Comparison of ENCODE assay signal across 12 cellular contexts in genomic region chr4:38757945-38758344, GRCh38. TPM values are rescaled to one million over a fixed set of nuclear protein-coding genes. Genes with fewer than 3 reads are reported as not detected.
DNase-seq lines count a peak whose midpoint lies in the region; ATAC-seq and TF ChIP-seq lines count a peak whose summit lies in the region.
"Had no signal": no experiment of that assay in that cellular context is flagged by ENCODE, and none has a peak within 500 bp of the region (broad histone marks: within the 10 kb centered on the region; RNA-seq: fewer than 3 reads in every experiment).

No MANE protein-coding gene starts in this region.

- DNase-seq in A673 (ENCODE audit: low spot score): no peak
- DNase-seq in RPMI8226: peak; percentile 49
- DNase-seq in islet precursor cell: peak; percentile 72
- no peak for DNase-seq in activated CD8-positive, alpha-beta memory T cell treated with anti-CD3 and anti-CD28 coated beads, Interleukin-2, amount 10 ng/mL, durations not matched to agents 7 days and 5 days
- no peak for DNase-seq in SIG-M5 (lab: John Stamatoyannopoulos, UW)
- no peak for DNase-seq in globus pallidus (ENCODE audit: low spot score)
- DNase-seq: DMS79 treated with DMSO at 0.1 percent for 48 hours, natural killer cell, NCI-H446 treated with DMSO at 0.1 percent for 48 hours had no signal

- H3K36me3 Mint-ChIP-seq in activated CD8-positive, alpha-beta memory T cell treated with anti-CD3 and anti-CD28 coated beads, Interleukin-2, amount 10 ng/mL, durations not matched to agents 7 days and 5 days: no peaks in the 10 kb centered on the region
- H3K36me3 Mint-ChIP-seq: natural killer cell had no signal

- no TSS peak for BruUV-seq in A673 (replicated peaks; lab: Mats Ljungman, UMichigan)

- peaks cover 5% of the 10 kb centered on the region for H3K4me1 Mint-ChIP-seq in activated CD8-positive, alpha-beta memory T cell treated with anti-CD3 and anti-CD28 coated beads, Interleukin-2, amount 10 ng/mL, durations not matched to agents 7 days and 5 days

- H3K9me3 ChIP-seq in A673 (ENCODE audit: low read depth, low read length, poor library complexity, severe bottlenecking): no peaks in the 10 kb centered on the region

- peaks cover 4% of the 10 kb centered on the region for H3K4me1 ChIP-seq in A673 (ENCODE audit: insufficient read depth, low read length, poor library complexity, severe bottlenecking)

- no peak overlapping the region for H3K27ac ChIP-seq in A673 (ENCODE audit: low read depth, low read length, poor library complexity, severe bottlenecking)
- H3K27ac ChIP-seq: HL-60 had no signal

- H3K4me3 Mint-ChIP-seq in activated CD8-positive, alpha-beta memory T cell treated with anti-CD3 and anti-CD28 coated beads, Interleukin-2, amount 10 ng/mL, durations not matched to agents 7 days and 5 days: no peak overlapping the region
- H3K4me3 Mint-ChIP-seq: natural killer cell had no signal

- CTCF ChIA-PET in A673 (lab: Charles Lee): no interaction called here
- CTCF ChIA-PET in activated CD8-positive, alpha-beta memory T cell treated with anti-CD3 and anti-CD28 coated beads, Interleukin-2, amount 10 ng/mL, durations not matched to agents 7 days and 5 days (lab: Charles Lee): interaction anchor here (0.7 to 6.3 kb wide), 9 partner anchors 13 to 1076 kb away, joined by 3 to 58 read pairs (median 15); partner anchors contain the start of genes TLR1, TLR10 and TLR6

- no peaks in the 10 kb centered on the region for H3K27me3 ChIP-seq in A673 (replicated peaks; ENCODE audit: insufficient read depth, low read depth, low read length, poor library complexity)

- ATAC-seq in GM18505 (IDR thresholded peaks at IDR 0.05; ENCODE audit: unreplicated experiment): no peak
- ATAC-seq in activated CD8-positive, alpha-beta memory T cell treated with anti-CD3 and anti-CD28 coated beads, Interleukin-2, amount 10 ng/mL, durations not matched to agents 7 days and 5 days: no peak
- ATAC-seq: natural killer cell had no signal

- no peaks in the 10 kb centered on the region for H3K36me3 ChIP-seq in A673 (ENCODE audit: insufficient read depth, low read length, poor library complexity, severe bottlenecking)

- H3K9me3 Mint-ChIP-seq in activated CD8-positive, alpha-beta memory T cell treated with anti-CD3 and anti-CD28 coated beads, Interleukin-2, amount 10 ng/mL, durations not matched to agents 7 days and 5 days (ENCODE audit: low read depth): no peaks in the 10 kb centered on the region
- H3K9me3 Mint-ChIP-seq: natural killer cell had no signal

- H3K27me3 Mint-ChIP-seq in activated CD8-positive, alpha-beta memory T cell treated with anti-CD3 and anti-CD28 coated beads, Interleukin-2, amount 10 ng/mL, durations not matched to agents 7 days and 5 days: peaks cover 11% of the 10 kb centered on the region

- intact Hi-C loops in A673 (cut with micrococcal nuclease; ENCODE audit: unreplicated experiment): loop anchor here (2.0 to 5.0 kb wide), 2 partner anchors 99 to 379 kb away; partner anchors contain the start of gene TLR6

- POLR2A ChIA-PET in A673 (lab: Charles Lee; ENCODE audit: low non-redundant PET): no interaction called here

- no peak for TF ChIP-seq POLR2A in GM18505 (IDR thresholded peaks at IDR 0.05; ENCODE audit: borderline replicate concordance, extremely low read depth, insufficient read depth, insufficient read length)

- no peak overlapping the region for H3K4me3 ChIP-seq in A673 (ENCODE audit: low read depth, low read length, poor library complexity, severe bottlenecking)

- TF ChIP-seq CTCF in A673 (conservative IDR thresholded peaks at IDR 0.05; ENCODE audit: low read depth, low read length) (peak; percentile 26; the same call in 1 of the 2 replicates), GM12872 (IDR thresholded peaks at IDR 0.05; ENCODE audit: insufficient read depth, low read depth, low read length) (peak; percentile 57)

- H3K27ac Mint-ChIP-seq in activated CD8-positive, alpha-beta memory T cell treated with anti-CD3 and anti-CD28 coated beads, Interleukin-2, amount 10 ng/mL, durations not matched to agents 7 days and 5 days: no peak overlapping the region
- H3K27ac Mint-ChIP-seq: natural killer cell had no signal

RNA-seq across cellular contexts. Expression of gene TLR10, which starts 24.8 kb away (rescaled TPM):
- total RNA-seq in A673 (2021): not detected in 2 replicates
- total RNA-seq in activated CD8-positive, alpha-beta memory T cell treated with anti-CD3 and anti-CD28 coated beads, Interleukin-2, amount 10 ng/mL, durations not matched to agents 7 days and 5 days: under 1 TPM in 1 of 2 experiments, not detected in 1; 0.09 TPM

RNA-seq across cellular contexts. Expression of gene TLR1, which starts 46.6 kb away (rescaled TPM):
- 0.15 and 0.37 TPM in 2 replicates for total RNA-seq in A673 (2021)
- 1 to 10 TPM; 3.2 to 5.3 TPM for total RNA-seq in activated CD8-positive, alpha-beta memory T cell treated with anti-CD3 and anti-CD28 coated beads, Interleukin-2, amount 10 ng/mL, durations not matched to agents 7 days and 5 days

Comparison
In these comparisons a context has a peak if more than half of its experiments do, and no peak if none do; other contexts are left out.
1. DNase-seq: peak in RPMI8226 (single experiment) and islet precursor cell (single experiment); none in A673 (single experiment), activated CD8-positive, alpha-beta memory T cell treated with anti-CD3 and anti-CD28 coated beads, Interleukin-2, amount 10 ng/mL, durations not matched to agents 7 days and 5 days (single experiment), SIG-M5 (single experiment) and globus pallidus (single experiment).